ENCODE assay signal across 19 cellular contexts in genomic region chr14:94161087-94161486, GRCh38. TPM values are rescaled to one million over a fixed set of nuclear protein-coding genes. Genes with fewer than 3 reads are reported as not detected.
A peak's percentile ranks its signal among the peaks of the same experiment; 100 is the strongest.
DNase-seq lines count a peak whose midpoint lies in the region; ATAC-seq and TF ChIP-seq lines count a peak whose summit lies in the region.
"Had no signal": no experiment of that assay in that cellular context is flagged by ENCODE, and none has a peak within 500 bp of the region (broad histone marks: within the 10 kb centered on the region; RNA-seq: fewer than 3 reads in every experiment).

No MANE protein-coding gene starts in this region.

- POLR2A ChIA-PET in activated CD4-positive, alpha-beta memory T cell treated with anti-CD3 and anti-CD28 coated beads, Interleukin-2, amount 10 ng/mL, durations not matched to agents 7 days and 5 days (lab: Charles Lee): interaction anchor here (2.9 kb wide), 1 partner anchor 14 kb away, joined by 20 read pairs; the partner anchor contains the start of gene PPP4R4

- CTCF ChIA-PET in activated CD4-positive, alpha-beta memory T cell treated with anti-CD3 and anti-CD28 coated beads, Interleukin-2, amount 10 ng/mL, durations not matched to agents 7 days and 5 days (lab: Charles Lee): interaction anchor here (0.6 to 1.2 kb wide), 5 partner anchors 8 to 29 kb away, joined by 3 to 4 read pairs (median 4); no protein-coding TSS in a partner anchor

- no peak overlapping the region for H3K4me3 Mint-ChIP-seq in activated naive CD8-positive, alpha-beta T cell
- H3K4me3 Mint-ChIP-seq in activated naive CD8-positive, alpha-beta T cell treated with anti-CD3 and anti-CD28 coated beads, Interleukin-2, amount 50 U/mL, for 24 hours: no peak overlapping the region
- H3K4me3 Mint-ChIP-seq in activated CD4-positive, alpha-beta memory T cell treated with anti-CD3 and anti-CD28 coated beads, Interleukin-2, amount 10 ng/mL, durations not matched to agents 7 days and 5 days: no peak overlapping the region
- H3K4me3 Mint-ChIP-seq: HFFc6 had no signal

- no peaks in the 10 kb centered on the region for H3F3A ChIP-seq in Loucy (ENCODE audit: low read depth)

- no peak for DNase-seq in activated naive CD8-positive, alpha-beta T cell treated with anti-CD3 and anti-CD28 coated beads, Interleukin-2, amount 50 U/mL, for 24 hours
- no peak for DNase-seq in activated CD4-positive, alpha-beta memory T cell treated with anti-CD3 and anti-CD28 coated beads, Interleukin-2, amount 10 ng/mL, durations not matched to agents 7 days and 5 days
- DNase-seq in testis (no peak), NCI-H1417 treated with DMSO at 0.1 percent for 48 hours (lab: John Stamatoyannopoulos, UW) (no peak), AG08396 (ENCODE audit: low spot score) (no peak)
- DNase-seq: ACHN, DMS153, GF-D8, H7, HFFc6, KG1, NCI-H146, NCI-H2029 treated with DMSO at 0.1 percent for 48 hours, NCI-H2171 treated with DMSO at 0.1 percent for 48 hours, NCI-H446 treated with DMSO at 0.1 percent for 48 hours, Peyer's patch had no signal

- WGBS in testis, 2 donors: 51 to 52% methylated on average over 2 of the region's 2 CpGs

- no peaks in the 10 kb centered on the region for H3K9me3 ChIP-seq in Loucy (ENCODE audit: insufficient read depth, low read depth, low read length)
- H3K9me3 ChIP-seq in testis: no peaks in the 10 kb centered on the region
- H3K9me3 ChIP-seq: Peyer's patch, SJSA1 had no signal

- TF ChIP-seq CTCF in Loucy (conservative IDR thresholded peaks at IDR 0.05; ENCODE audit: low read length) (no peak), testis (IDR thresholded peaks at IDR 0.05) (no peak)

- peaks cover 7% of the 10 kb centered on the region for H3K4me1 ChIP-seq in Loucy (ENCODE audit: insufficient read depth, low read length, poor library complexity, severe bottlenecking)
- H3K4me1 ChIP-seq in testis: peaks cover 27% of the 10 kb centered on the region
- H3K4me1 ChIP-seq: Peyer's patch, SJSA1 had no signal

- H3K27me3 ChIP-seq in Loucy (ENCODE audit: insufficient read depth, low read length, poor library complexity, severe bottlenecking) (no peaks in the 10 kb centered on the region), testis (no peaks in the 10 kb centered on the region)
- H3K27me3 ChIP-seq: Peyer's patch, SJSA1 had no signal

- H3K36me3 Mint-ChIP-seq in activated naive CD8-positive, alpha-beta T cell: no peaks in the 10 kb centered on the region
- H3K36me3 Mint-ChIP-seq in activated naive CD8-positive, alpha-beta T cell treated with anti-CD3 and anti-CD28 coated beads, Interleukin-2, amount 50 U/mL, for 24 hours (ENCODE audit: low read depth): no peaks in the 10 kb centered on the region
- H3K36me3 Mint-ChIP-seq in activated CD4-positive, alpha-beta memory T cell treated with anti-CD3 and anti-CD28 coated beads, Interleukin-2, amount 10 ng/mL, durations not matched to agents 7 days and 5 days (ENCODE audit: low read depth): no peaks in the 10 kb centered on the region

- TF ChIP-seq POLR2A in testis (IDR thresholded peaks at IDR 0.05): no peak

- no peaks in the 10 kb centered on the region for H3K9me2 ChIP-seq in Loucy (replicated peaks; ENCODE audit: low read depth, low read length)

- H3K36me3 ChIP-seq in Loucy (ENCODE audit: insufficient read depth, low read length) (no peaks in the 10 kb centered on the region), testis (ENCODE audit: low read depth, missing control alignments) (no peaks in the 10 kb centered on the region)
- H3K36me3 ChIP-seq: Peyer's patch, SJSA1 had no signal

- H4K20me1 ChIP-seq in Loucy (ENCODE audit: insufficient read depth, low read length, poor library complexity, severe bottlenecking): no peaks in the 10 kb centered on the region

- no peak overlapping the region for H3K4me2 ChIP-seq in Loucy (ENCODE audit: low read depth, low read length, poor library complexity, severe bottlenecking)

- no peak for ATAC-seq in activated naive CD8-positive, alpha-beta T cell treated with anti-CD3 and anti-CD28 coated beads, Interleukin-2, amount 50 U/mL, for 24 hours

- peaks cover 63% of the 10 kb centered on the region for H3K4me1 Mint-ChIP-seq in activated naive CD8-positive, alpha-beta T cell (ENCODE audit: low read depth)
- H3K4me1 Mint-ChIP-seq in activated naive CD8-positive, alpha-beta T cell treated with anti-CD3 and anti-CD28 coated beads, Interleukin-2, amount 50 U/mL, for 24 hours: peaks cover 51% of the 10 kb centered on the region
- peaks cover 69% of the 10 kb centered on the region for H3K4me1 Mint-ChIP-seq in activated CD4-positive, alpha-beta memory T cell treated with anti-CD3 and anti-CD28 coated beads, Interleukin-2, amount 10 ng/mL, durations not matched to agents 7 days and 5 days

- H2AFZ ChIP-seq in Loucy (ENCODE audit: low read length): peak overlapping the region; percentile 48

- H3K27ac ChIP-seq in testis: peak overlapping the region; percentile 5 to 48
- H3K27ac ChIP-seq: Peyer's patch, SJSA1 had no signal

- H3K27me3 Mint-ChIP-seq in activated naive CD8-positive, alpha-beta T cell: no peaks in the 10 kb centered on the region
- H3K27me3 Mint-ChIP-seq in activated naive CD8-positive, alpha-beta T cell treated with anti-CD3 and anti-CD28 coated beads, Interleukin-2, amount 50 U/mL, for 24 hours: no peaks in the 10 kb centered on the region
- no peaks in the 10 kb centered on the region for H3K27me3 Mint-ChIP-seq in activated CD4-positive, alpha-beta memory T cell treated with anti-CD3 and anti-CD28 coated beads, Interleukin-2, amount 10 ng/mL, durations not matched to agents 7 days and 5 days

- no peak overlapping the region for H3K9ac ChIP-seq in Loucy (ENCODE audit: low read depth, low read length, poor library complexity, severe bottlenecking)

- H3K4me3 ChIP-seq in Loucy (ENCODE audit: low read length, poor library complexity, severe bottlenecking): no peak overlapping the region
- no peak overlapping the region for H3K4me3 ChIP-seq in testis
- H3K4me3 ChIP-seq: Peyer's patch, SJSA1 had no signal

- no peaks in the 10 kb centered on the region for H3K79me2 ChIP-seq in Loucy (ENCODE audit: insufficient read depth, low read length)

- no peaks in the 10 kb centered on the region for H3K9me3 Mint-ChIP-seq in activated naive CD8-positive, alpha-beta T cell (ENCODE audit: low read depth)
- H3K9me3 Mint-ChIP-seq in activated naive CD8-positive, alpha-beta T cell treated with anti-CD3 and anti-CD28 coated beads, Interleukin-2, amount 50 U/mL, for 24 hours: no peaks in the 10 kb centered on the region
- no peaks in the 10 kb centered on the region for H3K9me3 Mint-ChIP-seq in activated CD4-positive, alpha-beta memory T cell treated with anti-CD3 and anti-CD28 coated beads, Interleukin-2, amount 10 ng/mL, durations not matched to agents 7 days and 5 days
- H3K9me3 Mint-ChIP-seq: HFFc6 had no signal

- peak overlapping the region; percentile 4 for H3K27ac Mint-ChIP-seq in activated naive CD8-positive, alpha-beta T cell
- no peak overlapping the region for H3K27ac Mint-ChIP-seq in activated naive CD8-positive, alpha-beta T cell treated with anti-CD3 and anti-CD28 coated beads, Interleukin-2, amount 50 U/mL, for 24 hours
- H3K27ac Mint-ChIP-seq in activated CD4-positive, alpha-beta memory T cell treated with anti-CD3 and anti-CD28 coated beads, Interleukin-2, amount 10 ng/mL, durations not matched to agents 7 days and 5 days: peak overlapping the region; percentile 63
- H3K27ac Mint-ChIP-seq: HFFc6 had no signal

- intact Hi-C loops in testis (cut with DNase I; ENCODE audit: low total_unique reads): no loop called here

RNA-seq across cellular contexts. Expression of gene PPP4R4, which starts 13.0 kb away (rescaled TPM):
- total RNA-seq in activated CD4-positive, alpha-beta memory T cell treated with anti-CD3 and anti-CD28 coated beads, Interleukin-2, amount 10 ng/mL, durations not matched to agents 7 days and 5 days: 1 to 10 TPM; 3.3 to 4.9 TPM
- 10 to 100 TPM; 24.3 to 26.7 TPM for total RNA-seq in testis
- polyA plus RNA-seq in testis (ENCODE audit: insufficient read depth, low read depth, low replicate concordance): 15.8 TPM

RNA-seq across cellular contexts. Expression of gene IFI27L2, which starts 31.7 kb away (rescaled TPM):
- total RNA-seq in activated CD4-positive, alpha-beta memory T cell treated with anti-CD3 and anti-CD28 coated beads, Interleukin-2, amount 10 ng/mL, durations not matched to agents 7 days and 5 days: 100 to 1,000 TPM; 100 to 102 TPM
- 100 to 1,000 TPM; 182 to 187 TPM for total RNA-seq in testis
- 71.8 TPM for polyA plus RNA-seq in testis (ENCODE audit: insufficient read depth, low read depth, low replicate concordance)

RNA-seq across cellular contexts. Expression of gene IFI27, which starts 50.6 kb away (rescaled TPM):
- 100 to 1,000 TPM; 184 to 186 TPM for total RNA-seq in activated CD4-positive, alpha-beta memory T cell treated with anti-CD3 and anti-CD28 coated beads, Interleukin-2, amount 10 ng/mL, durations not matched to agents 7 days and 5 days
- total RNA-seq in testis: 100 to 1,000 TPM; 388 to 531 TPM
- 312 TPM for polyA plus RNA-seq in testis (ENCODE audit: insufficient read depth, low read depth, low replicate concordance)

Comparison
In these comparisons a context has a peak if more than half of its experiments do, and no peak if none do; other contexts are left out.
1. RNA of gene PPP4R4, which starts 13.0 kb away (total RNA-seq): 24.3 to 26.7 TPM in testis; 3.3 to 4.9 TPM in activated CD4-positive, alpha-beta memory T cell treated with anti-CD3 and anti-CD28 coated beads, Interleukin-2, amount 10 ng/mL, durations not matched to agents 7 days and 5 days; every median in the first group is over 4 times any median in the second.